Comparison of ENCODE assay signal across 2 cellular contexts in the genomic region with DNA sequence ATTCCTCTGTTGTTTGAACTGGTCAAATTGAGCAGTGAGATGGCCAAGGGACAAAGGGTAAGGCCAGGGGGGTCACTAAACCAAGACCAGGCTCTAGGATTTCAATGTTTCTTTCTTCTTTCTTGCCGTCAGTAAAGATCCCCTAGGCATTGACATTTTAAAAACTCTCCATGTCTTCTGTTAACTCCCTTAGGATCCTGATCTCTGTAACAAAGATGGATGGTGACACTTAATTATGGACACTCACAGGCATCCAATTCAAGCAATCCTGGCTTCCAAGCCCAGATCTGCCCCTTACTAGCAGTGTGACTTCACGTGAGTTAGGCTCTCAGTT.
TF ChIP-seq lines count a peak whose summit lies in the region.

No MANE protein-coding gene starts in this region.

TF ChIP-seq in liver, 16 proteins besides CTCF, POLR2A, EP300 and RAD21 (continued from another document):
- TF ChIP-seq, protein P1, sequence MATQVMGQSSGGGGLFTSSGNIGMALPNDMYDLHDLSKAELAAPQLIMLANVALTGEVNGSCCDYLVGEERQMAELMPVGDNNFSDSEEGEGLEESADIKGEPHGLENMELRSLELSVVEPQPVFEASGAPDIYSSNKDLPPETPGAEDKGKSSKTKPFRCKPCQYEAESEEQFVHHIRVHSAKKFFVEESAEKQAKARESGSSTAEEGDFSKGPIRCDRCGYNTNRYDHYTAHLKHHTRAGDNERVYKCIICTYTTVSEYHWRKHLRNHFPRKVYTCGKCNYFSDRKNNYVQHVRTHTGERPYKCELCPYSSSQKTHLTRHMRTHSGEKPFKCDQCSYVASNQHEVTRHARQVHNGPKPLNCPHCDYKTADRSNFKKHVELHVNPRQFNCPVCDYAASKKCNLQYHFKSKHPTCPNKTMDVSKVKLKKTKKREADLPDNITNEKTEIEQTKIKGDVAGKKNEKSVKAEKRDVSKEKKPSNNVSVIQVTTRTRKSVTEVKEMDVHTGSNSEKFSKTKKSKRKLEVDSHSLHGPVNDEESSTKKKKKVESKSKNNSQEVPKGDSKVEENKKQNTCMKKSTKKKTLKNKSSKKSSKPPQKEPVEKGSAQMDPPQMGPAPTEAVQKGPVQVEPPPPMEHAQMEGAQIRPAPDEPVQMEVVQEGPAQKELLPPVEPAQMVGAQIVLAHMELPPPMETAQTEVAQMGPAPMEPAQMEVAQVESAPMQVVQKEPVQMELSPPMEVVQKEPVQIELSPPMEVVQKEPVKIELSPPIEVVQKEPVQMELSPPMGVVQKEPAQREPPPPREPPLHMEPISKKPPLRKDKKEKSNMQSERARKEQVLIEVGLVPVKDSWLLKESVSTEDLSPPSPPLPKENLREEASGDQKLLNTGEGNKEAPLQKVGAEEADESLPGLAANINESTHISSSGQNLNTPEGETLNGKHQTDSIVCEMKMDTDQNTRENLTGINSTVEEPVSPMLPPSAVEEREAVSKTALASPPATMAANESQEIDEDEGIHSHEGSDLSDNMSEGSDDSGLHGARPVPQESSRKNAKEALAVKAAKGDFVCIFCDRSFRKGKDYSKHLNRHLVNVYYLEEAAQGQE (IDR thresholded peaks at IDR 0.05) = no peak
- no peak for TF ChIP-seq FOXA2 (IDR thresholded peaks at IDR 0.05)
- TF ChIP-seq ATF3 (IDR thresholded peaks at IDR 0.05) = no peak
- no peak for TF ChIP-seq YY1 (IDR thresholded peaks at IDR 0.05)
- peak in 1 of 2 donors; percentile 5 for TF ChIP-seq EGR1 (IDR thresholded peaks at IDR 0.05; ENCODE audit: low read depth in 2 of 2)
- peak; percentile 75 for TF ChIP-seq NR2F2 (IDR thresholded peaks at IDR 0.05)
- TF ChIP-seq HNF4A (conservative IDR thresholded peaks at IDR 0.05) = no peak
- peak; percentile 1 for TF ChIP-seq MAX (IDR thresholded peaks at IDR 0.05)
- TF ChIP-seq, protein P2, sequence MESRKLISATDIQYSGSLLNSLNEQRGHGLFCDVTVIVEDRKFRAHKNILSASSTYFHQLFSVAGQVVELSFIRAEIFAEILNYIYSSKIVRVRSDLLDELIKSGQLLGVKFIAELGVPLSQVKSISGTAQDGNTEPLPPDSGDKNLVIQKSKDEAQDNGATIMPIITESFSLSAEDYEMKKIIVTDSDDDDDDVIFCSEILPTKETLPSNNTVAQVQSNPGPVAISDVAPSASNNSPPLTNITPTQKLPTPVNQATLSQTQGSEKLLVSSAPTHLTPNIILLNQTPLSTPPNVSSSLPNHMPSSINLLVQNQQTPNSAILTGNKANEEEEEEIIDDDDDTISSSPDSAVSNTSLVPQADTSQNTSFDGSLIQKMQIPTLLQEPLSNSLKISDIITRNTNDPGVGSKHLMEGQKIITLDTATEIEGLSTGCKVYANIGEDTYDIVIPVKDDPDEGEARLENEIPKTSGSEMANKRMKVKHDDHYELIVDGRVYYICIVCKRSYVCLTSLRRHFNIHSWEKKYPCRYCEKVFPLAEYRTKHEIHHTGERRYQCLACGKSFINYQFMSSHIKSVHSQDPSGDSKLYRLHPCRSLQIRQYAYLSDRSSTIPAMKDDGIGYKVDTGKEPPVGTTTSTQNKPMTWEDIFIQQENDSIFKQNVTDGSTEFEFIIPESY (IDR thresholded peaks at IDR 0.05) = peak; percentile 8
- TF ChIP-seq RXRA (IDR thresholded peaks at IDR 0.05) = no peak
- TF ChIP-seq HNF4G (IDR thresholded peaks at IDR 0.05) = no peak

TF ChIP-seq in HepG2, 621 proteins besides CTCF, POLR2A, EP300 and RAD21 (continued from another document):
- no peak for TF ChIP-seq HMGXB3 (CRISPR knock-in tag; IDR thresholded peaks at IDR 0.05; ENCODE audit: borderline replicate concordance)
- TF ChIP-seq ZNF614 (CRISPR knock-in tag; IDR thresholded peaks at IDR 0.05; ENCODE audit: borderline replicate concordance) = no peak
- no peak for TF ChIP-seq PCBP2 (optimal IDR thresholded peaks at IDR 0.05; ENCODE audit: low read depth, low read length, poor library complexity, severe bottlenecking)
- no peak for TF ChIP-seq FOXA3 (CRISPR knock-in tag; IDR thresholded peaks at IDR 0.05)
- no peak for TF ChIP-seq SRSF1 (optimal IDR thresholded peaks at IDR 0.05; ENCODE audit: low read depth, low read length)
- no peak for TF ChIP-seq TSC22D2 (CRISPR knock-in tag; IDR thresholded peaks at IDR 0.05; ENCODE audit: borderline replicate concordance)
- no peak for TF ChIP-seq ZNF484 (CRISPR knock-in tag; IDR thresholded peaks at IDR 0.05; ENCODE audit: borderline replicate concordance, low read depth)
